ENCODE assay signal across 1 cellular context in the genomic region with DNA sequence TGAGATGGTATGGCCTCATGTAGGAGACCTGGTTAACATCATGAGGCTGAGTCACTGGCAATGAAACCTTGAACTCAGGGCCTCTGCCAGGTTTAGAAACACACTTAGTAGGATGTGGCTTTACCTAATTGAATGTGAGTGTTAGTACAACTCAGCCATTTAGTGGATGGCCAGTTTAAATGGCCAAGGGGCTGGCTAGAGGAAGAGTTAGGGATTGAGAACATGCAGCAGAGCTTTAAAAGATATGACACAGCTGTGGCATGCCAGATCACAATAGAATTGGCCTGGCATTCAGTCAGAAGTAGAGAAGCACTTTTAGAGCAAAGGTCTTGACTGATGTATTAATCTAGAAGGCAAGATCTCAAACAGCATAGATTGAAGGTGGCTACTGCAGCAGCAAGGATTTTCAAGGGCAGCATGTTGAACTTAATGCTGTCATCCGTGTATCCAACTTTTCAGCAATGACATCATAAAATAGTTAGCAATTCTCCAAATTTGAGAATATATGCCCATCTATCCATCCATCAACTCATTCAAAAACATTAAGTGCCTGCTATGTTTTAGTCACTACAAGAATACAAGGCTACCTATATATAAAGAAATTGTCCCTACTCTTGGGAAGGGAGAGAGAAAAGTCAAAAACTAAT.
TF ChIP-seq lines count a peak whose summit lies in the region.

No MANE protein-coding gene starts in this region.

TF ChIP-seq in SK-N-SH treated with all-trans-retinoic acid at 6 μM for 48 hours, 23 proteins besides CTCF, POLR2A, EP300 and RAD21 (continued from another document):
- TF ChIP-seq, protein P1, sequence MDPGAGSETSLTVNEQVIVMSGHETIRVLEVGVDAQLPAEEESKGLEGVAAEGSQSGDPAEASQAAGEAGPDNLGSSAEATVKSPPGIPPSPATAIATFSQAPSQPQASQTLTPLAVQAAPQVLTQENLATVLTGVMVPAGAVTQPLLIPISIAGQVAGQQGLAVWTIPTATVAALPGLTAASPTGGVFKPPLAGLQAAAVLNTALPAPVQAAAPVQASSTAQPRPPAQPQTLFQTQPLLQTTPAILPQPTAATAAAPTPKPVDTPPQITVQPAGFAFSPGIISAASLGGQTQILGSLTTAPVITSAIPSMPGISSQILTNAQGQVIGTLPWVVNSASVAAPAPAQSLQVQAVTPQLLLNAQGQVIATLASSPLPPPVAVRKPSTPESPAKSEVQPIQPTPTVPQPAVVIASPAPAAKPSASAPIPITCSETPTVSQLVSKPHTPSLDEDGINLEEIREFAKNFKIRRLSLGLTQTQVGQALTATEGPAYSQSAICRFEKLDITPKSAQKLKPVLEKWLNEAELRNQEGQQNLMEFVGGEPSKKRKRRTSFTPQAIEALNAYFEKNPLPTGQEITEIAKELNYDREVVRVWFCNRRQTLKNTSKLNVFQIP (CRISPR knock-in tag; IDR thresholded peaks at IDR 0.05; ENCODE audit: borderline replicate concordance, low read depth) = no peak
- TF ChIP-seq PPARA (CRISPR knock-in tag; IDR thresholded peaks at IDR 0.05; ENCODE audit: borderline replicate concordance) = no peak
- TF ChIP-seq, protein P2, sequence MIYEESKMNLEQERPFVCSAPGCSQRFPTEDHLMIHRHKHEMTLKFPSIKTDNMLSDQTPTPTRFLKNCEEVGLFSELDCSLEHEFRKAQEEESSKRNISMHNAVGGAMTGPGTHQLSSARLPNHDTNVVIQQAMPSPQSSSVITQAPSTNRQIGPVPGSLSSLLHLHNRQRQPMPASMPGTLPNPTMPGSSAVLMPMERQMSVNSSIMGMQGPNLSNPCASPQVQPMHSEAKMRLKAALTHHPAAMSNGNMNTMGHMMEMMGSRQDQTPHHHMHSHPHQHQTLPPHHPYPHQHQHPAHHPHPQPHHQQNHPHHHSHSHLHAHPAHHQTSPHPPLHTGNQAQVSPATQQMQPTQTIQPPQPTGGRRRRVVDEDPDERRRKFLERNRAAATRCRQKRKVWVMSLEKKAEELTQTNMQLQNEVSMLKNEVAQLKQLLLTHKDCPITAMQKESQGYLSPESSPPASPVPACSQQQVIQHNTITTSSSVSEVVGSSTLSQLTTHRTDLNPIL (CRISPR knock-in tag; IDR thresholded peaks at IDR 0.05; ENCODE audit: low read depth) = no peak
